ENCODE assay signal across 14 cellular contexts in genomic region chr12:40016960-40017359, GRCh38.
DNase-seq lines count a peak whose midpoint lies in the region; TF ChIP-seq lines count a peak whose summit lies in the region.
"Had no signal": no experiment of that assay in that cellular context is flagged by ENCODE, and none has a peak within 500 bp of the region (broad histone marks: within the 10 kb centered on the region; RNA-seq: fewer than 3 reads in every experiment).

No MANE protein-coding gene starts in this region.

- 67 to 80% methylated on average over 1 to 2 of the region's 3 CpGs for WGBS in mesodermal cell (ENCODE audit: insufficient coverage in 2 of 2), 2 experiments

- no peaks in the 10 kb centered on the region for H3K36me3 ChIP-seq in BLaER1 treated with 17β-estradiol and CSF1 and Interleukin-3, amounts not matched to agents 10 nM and 100 nM
- H3K36me3 ChIP-seq in colonic mucosa (no peaks in the 10 kb centered on the region), mesodermal cell (ENCODE audit: control insufficient read depth, insufficient read depth, low read length) (no peaks in the 10 kb centered on the region)
- H3K36me3 ChIP-seq: vagina had no signal

- no peak overlapping the region for H3K4me3 ChIP-seq in BLaER1 treated with 17β-estradiol and CSF1 and Interleukin-3, amounts not matched to agents 10 nM and 100 nM
- H3K4me3 ChIP-seq in colonic mucosa: no peak overlapping the region
- no peak overlapping the region for H3K4me3 ChIP-seq in mesodermal cell (ENCODE audit: extremely low read depth, insufficient read depth, low read length, poor library complexity, severe bottlenecking)
- H3K4me3 ChIP-seq in coronary artery: no peak overlapping the region
- H3K4me3 ChIP-seq: vagina had no signal

- no peaks in the 10 kb centered on the region for H3K9me3 ChIP-seq in BLaER1 treated with 17β-estradiol and CSF1 and Interleukin-3, amounts not matched to agents 10 nM and 100 nM (replicated peaks in 1 of 11)
- H3K9me3 ChIP-seq in colonic mucosa: no peaks in the 10 kb centered on the region
- no peaks in the 10 kb centered on the region for H3K9me3 ChIP-seq in mesodermal cell (ENCODE audit: control insufficient read depth, low read length)
- H3K9me3 ChIP-seq: vagina had no signal

- no peaks in the 10 kb centered on the region for H4K20me1 ChIP-seq in BLaER1 treated with 17β-estradiol and CSF1 and Interleukin-3, amounts not matched to agents 10 nM and 100 nM

- intact Hi-C loops in colonic mucosa (cut with DNase I): no loop called here
- intact Hi-C loops in posterior cingulate gyrus (cut with DNase I): no loop called here

- H3K27ac ChIP-seq in BLaER1 treated with 17β-estradiol and CSF1 and Interleukin-3, amounts not matched to agents 10 nM and 100 nM: peak overlapping the region in 1 of 11 experiments; percentile 19; a peak in 2 of 22 replicates
- H3K27ac ChIP-seq in colonic mucosa (peak overlapping the region; percentile 67), mesodermal cell (ENCODE audit: low read depth, low read length, severe bottlenecking) (peak overlapping the region; percentile 75), coronary artery (no peak overlapping the region)
- H3K27ac ChIP-seq: vagina had no signal

- TF ChIP-seq CTCF in colonic mucosa (IDR thresholded peaks at IDR 0.05) (no peak), coronary artery (IDR thresholded peaks at IDR 0.05) (no peak)

- H3K4me1 ChIP-seq in BLaER1 treated with 17β-estradiol and CSF1 and Interleukin-3, amounts not matched to agents 10 nM and 100 nM: peaks cover 0 to 13% (median 8%) of the 10 kb centered on the region in 10 experiments; a peak in 10 of 20 replicates
- peaks cover 14% of the 10 kb centered on the region for H3K4me1 ChIP-seq in colonic mucosa
- H3K4me1 ChIP-seq in mesodermal cell (ENCODE audit: control insufficient read depth, insufficient read depth, low read length, poor library complexity, severe bottlenecking): peaks cover 9% of the 10 kb centered on the region
- H3K4me1 ChIP-seq: vagina had no signal

- H3K4me2 ChIP-seq in BLaER1 treated with 17β-estradiol and CSF1 and Interleukin-3, amounts not matched to agents 10 nM and 100 nM: peak overlapping the region in 8 of 11 experiments; percentile 2 to 41 (median 24); a peak in 11 of 22 replicates

- no peak overlapping the region for H3K9ac ChIP-seq in BLaER1 treated with 17β-estradiol and CSF1 and Interleukin-3, amounts not matched to agents 10 nM and 100 nM
- peak overlapping the region in 1 of 2 donors; percentile 27 for H3K9ac ChIP-seq in colonic mucosa (ENCODE audit: low read depth in 2 of 2, low read length in 2 of 2)

- DNase-seq in LHCN-M2 (ENCODE audit: low read depth) (peak; percentile 60), colonic mucosa (peak; percentile 36), DMS 273 (lab: John Stamatoyannopoulos, UW; ENCODE audit: unreplicated experiment) (no peak), SHP77 (lab: John Stamatoyannopoulos, UW) (no peak), coronary artery (ENCODE audit: low spot score) (no peak), posterior cingulate gyrus (no peak)
- DNase-seq: activated CD8-positive, alpha-beta T cell treated with anti-CD3 and anti-CD28 coated beads for 36 hours; activated gamma-delta T cell; NCI-H1092; NCI-H446; stimulated activated CD4-positive, alpha-beta T cell treated with anti-CD3 and anti-CD28 coated beads, Interleukin-2, amount 100 ng/mL, for 24 hours had no signal

- no peaks in the 10 kb centered on the region for H3K27me3 ChIP-seq in BLaER1 treated with 17β-estradiol and CSF1 and Interleukin-3, amounts not matched to agents 10 nM and 100 nM
- no peaks in the 10 kb centered on the region for H3K27me3 ChIP-seq in colonic mucosa
- H3K27me3 ChIP-seq: vagina had no signal

Comparison
In these comparisons a context has a peak if more than half of its experiments do, and no peak if none do; other contexts are left out.
1. H3K27ac ChIP-seq: peak in colonic mucosa (single experiment) and mesodermal cell (single experiment); none in coronary artery (0 of 2).
2. DNase-seq: peak in LHCN-M2 (single experiment) and colonic mucosa (single experiment); none in DMS 273 (single experiment), SHP77 (0 of 2), coronary artery (single experiment) and posterior cingulate gyrus (0 of 10).